ENCODE assay signal across 8 cellular contexts in genomic region chr18:34978953-34979608, GRCh38.
DNase-seq lines count a peak whose midpoint lies in the region; FAIRE-seq and TF ChIP-seq lines count a peak whose summit lies in the region.

No MANE protein-coding gene starts in this region.

- DNase-seq in CD14-positive monocyte (ENCODE audit: low spot score) = peak; percentile 84
- DNase-seq in GOT3 (lab: John Stamatoyannopoulos, UW) = peak; percentile 33
- DNase-seq in NCI-H146 (lab: John Stamatoyannopoulos, UW) = peak; percentile 93
- DNase-seq in T1000 (lab: John Stamatoyannopoulos, UW) = peak; percentile 58
- peak; percentile 97 for DNase-seq in astrocyte of the hippocampus (ENCODE audit: low read depth, low spot score)
- peak; percentile 90 for DNase-seq in hepatocyte (ENCODE audit: low spot score)
- DNase-seq in putamen (ENCODE audit: low spot score) = peak; percentile 92
- DNase-seq in urothelium cell line (ENCODE audit: low spot score) = peak; percentile 76

- peak overlapping the region in 6 of 7 donors; percentile 61 to 88 (median 76) for H3K27ac Mint-ChIP-seq in CD14-positive monocyte

- peaks cover 11% of the 10 kb centered on the region for H3K4me1 ChIP-seq in hepatocyte (ENCODE audit: insufficient read depth)

- peak; percentile 42 for FAIRE-seq in urothelium cell line (lab: Jason Lieb, UNC)

- H3K27me3 ChIP-seq in hepatocyte = no peaks in the 10 kb centered on the region

- H3K9me2 ChIP-seq in hepatocyte (replicated peaks; ENCODE audit: insufficient read depth) = no peaks in the 10 kb centered on the region

- WGBS in hepatocyte (ENCODE audit: low lambda C conversion rate, missing lambda C conversion rate) = under 1% methylated on average over 9 of the region's 9 CpGs

- peak overlapping the region; percentile 89 for H2AFZ ChIP-seq in hepatocyte

- H3K36me3 ChIP-seq in hepatocyte (replicated peaks; ENCODE audit: insufficient read depth, low read depth) = no peaks in the 10 kb centered on the region

- TF ChIP-seq CTCF in CD14-positive monocyte (IDR thresholded peaks at IDR 0.05) (no peak), hepatocyte (IDR thresholded peaks at IDR 0.05; ENCODE audit: poor library complexity) (no peak)

- peaks cover 0 to 5% of the 10 kb centered on the region in 2 donors for H3K36me3 Mint-ChIP-seq in CD14-positive monocyte

- peaks cover 17 to 36% (median 25%) of the 10 kb centered on the region in 3 donors for H3K27me3 Mint-ChIP-seq in CD14-positive monocyte (ENCODE audit: low read depth in 3 of 3)

- H3K9me3 Mint-ChIP-seq in CD14-positive monocyte = peaks cover 0 to 7% (median 3%) of the 10 kb centered on the region in 7 donors

- intact Hi-C loops in CD14-positive monocyte (cut with micrococcal nuclease) = loop anchor here in 1 of 2 donors (2.0 kb wide), 1 partner anchor 62 kb away; the partner anchor contains the start of gene MAPRE2

- peak overlapping the region; percentile 99 for H3K4me2 ChIP-seq in hepatocyte

- H3K4me3 Mint-ChIP-seq in CD14-positive monocyte = peak overlapping the region; percentile 88 to 94

- H3K79me2 ChIP-seq in hepatocyte = no peaks in the 10 kb centered on the region

- H3K9me3 ChIP-seq in hepatocyte (ENCODE audit: low read depth) = no peaks in the 10 kb centered on the region

- H3K4me3 ChIP-seq in hepatocyte = peak overlapping the region; percentile 89

- H3K27ac ChIP-seq in hepatocyte = peak overlapping the region; percentile 83

- no peaks in the 10 kb centered on the region for H4K20me1 ChIP-seq in hepatocyte (ENCODE audit: insufficient read depth, poor library complexity, severe bottlenecking)

- peaks cover 30% of the 10 kb centered on the region for H3K4me1 Mint-ChIP-seq in CD14-positive monocyte

Comparison
In these comparisons a context has a peak if more than half of its experiments do, and no peak if none do; other contexts are left out.
1. Peak in every context shown above with its lines: DNase-seq, H3K4me3 ChIP-seq and H3K27ac ChIP-seq.
2. DNase-seq: peak in every context shown above with its lines; median percentile 97 in astrocyte of the hippocampus; 93 in NCI-H146; 92 in putamen; 90 in hepatocyte; 84 in CD14-positive monocyte; 76 in urothelium cell line; 58 in T1000; 33 in GOT3.